ENCODE assay signal across 16 cellular contexts in genomic region chr6:130615816-130616215, GRCh38.
"Had no signal": no experiment of that assay in that cellular context is flagged by ENCODE, and none has a peak within 500 bp of the region (broad histone marks: within the 10 kb centered on the region; RNA-seq: fewer than 3 reads in every experiment).

No MANE protein-coding gene starts in this region.

- H3K4me3 ChIP-seq: ascending aorta, lung, right atrium auricular region, thyroid gland, vagina had no signal

- DNase-seq: activated CD4-positive, CD25-positive, alpha-beta regulatory T cell treated with anti-CD3 and anti-CD28 coated beads, Interleukin-2, amount 50 U/mL, for 72 hours; activated CD8-positive, alpha-beta memory T cell treated with anti-CD3 and anti-CD28 coated beads, Interleukin-2, amount 50 U/mL, for 48 hours; activated CD8-positive, alpha-beta T cell treated with anti-CD3 and anti-CD28 coated beads for 36 hours; activated naive CD4-positive, alpha-beta T cell; activated naive CD8-positive, alpha-beta T cell treated with anti-CD3 and anti-CD28 coated beads, Interleukin-2, amount 50 U/mL, for 24 hours; hypothalamus; left colon; naive thymus-derived CD4-positive, alpha-beta T cell; posterior cingulate gyrus; small intestine; thyroid gland had no signal

- H3K36me3 ChIP-seq: ascending aorta, right atrium auricular region, thyroid gland, vagina had no signal

- H3K27me3 ChIP-seq: ascending aorta, right atrium auricular region, thyroid gland, vagina had no signal

- ATAC-seq: activated CD8-positive, alpha-beta T cell treated with anti-CD3 and anti-CD28 coated beads for 36 hours; activated naive CD8-positive, alpha-beta T cell treated with anti-CD3 and anti-CD28 coated beads, Interleukin-2, amount 50 U/mL, for 24 hours; esophagus mucosa; left colon; naive thymus-derived CD4-positive, alpha-beta T cell had no signal

- H3K4me1 ChIP-seq: ascending aorta, right atrium auricular region, thyroid gland had no signal

- H3K27ac ChIP-seq: ascending aorta, right atrium auricular region, thyroid gland, vagina had no signal
